22 cellular contexts compared by ENCODE assay signal in genomic region chr20:36893801-36894200, GRCh38. TPM values are rescaled to one million over a fixed set of nuclear protein-coding genes. Genes with fewer than 3 reads are reported as not detected.
DNase-seq lines count a peak whose midpoint lies in the region; ATAC-seq and TF ChIP-seq lines count a peak whose summit lies in the region.
"Had no signal": no experiment of that assay in that cellular context is flagged by ENCODE, and none has a peak within 500 bp of the region (broad histone marks: within the 10 kb centered on the region; RNA-seq: fewer than 3 reads in every experiment).

No MANE protein-coding gene starts in this region.

- peaks cover 33 to 94% (median 57%) of the 10 kb centered on the region in 3 experiments for H3K36me3 ChIP-seq in naive thymus-derived CD4-positive, alpha-beta T cell (ENCODE audit: control insufficient read depth in 2 of 3, insufficient read depth in 3 of 3, low read length in 3 of 3)
- H3K36me3 ChIP-seq: SJCRH30 had no signal

- POLR2A ChIA-PET in CD4-positive, alpha-beta T cell (lab: Charles Lee), result interaction anchor here (0.7 kb wide), 1 partner anchor 27 kb away, joined by 3 read pairs; no protein-coding TSS in a partner anchor
- POLR2A ChIA-PET in T-cell (lab: Charles Lee), result interaction anchor here in 1 of 2 donors (0.6 kb wide), 1 partner anchor 16 kb away, joined by 3 read pairs; no protein-coding TSS in a partner anchor
- POLR2A ChIA-PET in naive thymus-derived CD4-positive, alpha-beta T cell (lab: Charles Lee), result interaction anchor here (0.6 to 1.5 kb wide), 5 partner anchors 8 to 198 kb away, joined by 3 to 5 read pairs (median 3); no protein-coding TSS in a partner anchor

- H3K27ac ChIP-seq in CD4-positive, alpha-beta T cell (ENCODE audit: low read depth, low read length), result no peak overlapping the region
- no peak overlapping the region for H3K27ac ChIP-seq in naive thymus-derived CD4-positive, alpha-beta T cell (ENCODE audit: low read depth, low read length)
- H3K27ac ChIP-seq: C4-2B, Peyer's patch, SJCRH30 had no signal

- H3K27me3 ChIP-seq in CD4-positive, alpha-beta T cell (ENCODE audit: control insufficient read depth, insufficient read depth, low read length), result no peaks in the 10 kb centered on the region
- no peaks in the 10 kb centered on the region for H3K27me3 ChIP-seq in naive thymus-derived CD4-positive, alpha-beta T cell (ENCODE audit: control insufficient read depth in 2 of 2, insufficient read depth in 2 of 2, low read length in 2 of 2)
- H3K27me3 ChIP-seq: MG63, Peyer's patch, SJCRH30 had no signal

- H3K4me1 Mint-ChIP-seq in activated naive CD4-positive, alpha-beta T cell treated with anti-CD3 and anti-CD28 coated beads for 36 hours (ENCODE audit: low read depth), result peaks cover 14% of the 10 kb centered on the region
- peaks cover 16% of the 10 kb centered on the region for H3K4me1 Mint-ChIP-seq in CD4-positive, alpha-beta T cell (ENCODE audit: low read depth)
- H3K4me1 Mint-ChIP-seq in T-cell, result peaks cover 6 to 29% (median 11%) of the 10 kb centered on the region in 3 donors
- peaks cover 4 to 21% (median 12%) of the 10 kb centered on the region in 7 donors for H3K4me1 Mint-ChIP-seq in naive thymus-derived CD4-positive, alpha-beta T cell

- H3K4me3 Mint-ChIP-seq in activated naive CD4-positive, alpha-beta T cell treated with anti-CD3 and anti-CD28 coated beads for 36 hours, result no peak overlapping the region
- no peak overlapping the region for H3K4me3 Mint-ChIP-seq in CD4-positive, alpha-beta T cell
- no peak overlapping the region for H3K4me3 Mint-ChIP-seq in T-cell
- H3K4me3 Mint-ChIP-seq in naive thymus-derived CD4-positive, alpha-beta T cell, result no peak overlapping the region

- peak overlapping the region; percentile 46 for H3K27ac Mint-ChIP-seq in activated naive CD4-positive, alpha-beta T cell treated with anti-CD3 and anti-CD28 coated beads for 36 hours
- peak overlapping the region; percentile 55 for H3K27ac Mint-ChIP-seq in CD4-positive, alpha-beta T cell
- peak overlapping the region; percentile 12 to 49 for H3K27ac Mint-ChIP-seq in T-cell
- H3K27ac Mint-ChIP-seq in naive thymus-derived CD4-positive, alpha-beta T cell, result peak overlapping the region in 8 of 9 donors; percentile 14 to 80 (median 43)

- CTCF ChIA-PET in activated naive CD4-positive, alpha-beta T cell treated with anti-CD3 and anti-CD28 coated beads for 36 hours (lab: Charles Lee), result interaction anchor here (0.6 to 1.7 kb wide), 2 partner anchors 120 to 349 kb away, joined by 3 to 6 read pairs; partner anchors contain the start of gene DSN1
- CTCF ChIA-PET in CD4-positive, alpha-beta T cell (lab: Charles Lee), result no interaction called here
- CTCF ChIA-PET in T-cell (lab: Charles Lee), result interaction anchor here in 1 of 2 donors (1.1 kb wide), 1 partner anchor 26 kb away, joined by 3 read pairs; no protein-coding TSS in a partner anchor
- CTCF ChIA-PET in naive thymus-derived CD4-positive, alpha-beta T cell (lab: Charles Lee), result interaction anchor here (0.6 to 0.7 kb wide), 2 partner anchors 8 to 723 kb away, joined by 3 read pairs; no protein-coding TSS in a partner anchor

- TF ChIP-seq CTCF in CD4-positive, alpha-beta T cell (IDR thresholded peaks at IDR 0.05), result no peak

- H3K27me3 Mint-ChIP-seq in activated naive CD4-positive, alpha-beta T cell treated with anti-CD3 and anti-CD28 coated beads for 36 hours (ENCODE audit: low read depth), result no peaks in the 10 kb centered on the region
- no peaks in the 10 kb centered on the region for H3K27me3 Mint-ChIP-seq in CD4-positive, alpha-beta T cell
- no peaks in the 10 kb centered on the region for H3K27me3 Mint-ChIP-seq in T-cell
- H3K27me3 Mint-ChIP-seq in naive thymus-derived CD4-positive, alpha-beta T cell, result no peaks in the 10 kb centered on the region

- no peak for DNase-seq in activated naive CD4-positive, alpha-beta T cell treated with anti-CD3 and anti-CD28 coated beads for 36 hours
- no peak for DNase-seq in activated naive CD4-positive, alpha-beta T cell treated with Interleukin-2 at 50 U/mL for 16 hours
- no peak for DNase-seq in CD4-positive, alpha-beta T cell
- DNase-seq in T-cell (no peak), posterior vena cava (ENCODE audit: low spot score) (no peak)
- no peak for DNase-seq in naive thymus-derived CD4-positive, alpha-beta T cell
- DNase-seq: EL, GF-D8, H7, Kasumi-1, MG63, NCI-H1417, NCI-H1694 treated with DMSO at 0.1 percent for 48 hours, NCI-H2081 treated with DMSO at 0.1 percent for 48 hours, NCI-H2171 treated with DMSO at 0.1 percent for 48 hours, NCI-H524 treated with DMSO at 0.1 percent for 48 hours, NCI-H82, Peyer's patch, SJCRH30 had no signal

- H3K9me3 Mint-ChIP-seq in activated naive CD4-positive, alpha-beta T cell treated with anti-CD3 and anti-CD28 coated beads for 36 hours, result no peaks in the 10 kb centered on the region
- no peaks in the 10 kb centered on the region for H3K9me3 Mint-ChIP-seq in CD4-positive, alpha-beta T cell
- no peaks in the 10 kb centered on the region for H3K9me3 Mint-ChIP-seq in T-cell
- peaks cover 0 to 2% (median 0%) of the 10 kb centered on the region in 11 donors for H3K9me3 Mint-ChIP-seq in naive thymus-derived CD4-positive, alpha-beta T cell

- no peaks in the 10 kb centered on the region for H3K9me3 ChIP-seq in CD4-positive, alpha-beta T cell (ENCODE audit: control insufficient read depth, low read length)
- H3K9me3 ChIP-seq in naive thymus-derived CD4-positive, alpha-beta T cell (ENCODE audit: control insufficient read depth in 2 of 3, low read length in 3 of 3), result no peaks in the 10 kb centered on the region
- H3K9me3 ChIP-seq: MG63, Peyer's patch, SJCRH30 had no signal

- peaks cover 13% of the 10 kb centered on the region for H3K36me3 Mint-ChIP-seq in activated naive CD4-positive, alpha-beta T cell treated with anti-CD3 and anti-CD28 coated beads for 36 hours (ENCODE audit: low read depth)
- H3K36me3 Mint-ChIP-seq in CD4-positive, alpha-beta T cell (ENCODE audit: low read depth), result peaks cover 97% of the 10 kb centered on the region
- H3K36me3 Mint-ChIP-seq in T-cell, result peaks cover 66% of the 10 kb centered on the region
- peaks cover 12 to 67% (median 48%) of the 10 kb centered on the region in 5 donors for H3K36me3 Mint-ChIP-seq in naive thymus-derived CD4-positive, alpha-beta T cell

- no peaks in the 10 kb centered on the region for H3K4me1 ChIP-seq in naive thymus-derived CD4-positive, alpha-beta T cell (ENCODE audit: control insufficient read depth in 2 of 2, insufficient read depth in 2 of 2, low read length in 2 of 2)
- H3K4me1 ChIP-seq: Peyer's patch, SJCRH30 had no signal

- no peak overlapping the region for H3K4me3 ChIP-seq in naive thymus-derived CD4-positive, alpha-beta T cell (ENCODE audit: low read length)
- H3K4me3 ChIP-seq: MG63, Peyer's patch, SJCRH30 had no signal

- intact Hi-C loops in activated naive CD4-positive, alpha-beta T cell treated with anti-CD3 and anti-CD28 coated beads for 36 hours (cut with micrococcal nuclease), result no loop called here
- intact Hi-C loops in CD4-positive, alpha-beta T cell (cut with DNase I, micrococcal nuclease), result loop anchor here in 1 of 2 experiments (2.0 to 10.0 kb wide), 2 partner anchors 27 to 1169 kb away; no protein-coding TSS in a partner anchor
- intact Hi-C loops in naive thymus-derived CD4-positive, alpha-beta T cell (cut with micrococcal nuclease), result no loop called here
- intact Hi-C loops in posterior vena cava (cut with DNase I), result no loop called here

- ATAC-seq in CD4-positive, alpha-beta T cell (ENCODE audit: poor library complexity), result no peak
- no peak for ATAC-seq in T-cell (replicated peaks in 1 of 4)
- ATAC-seq in naive thymus-derived CD4-positive, alpha-beta T cell, result no peak
- no peak for ATAC-seq in GM19023 (IDR thresholded peaks at IDR 0.05; ENCODE audit: unreplicated experiment)

RNA-seq across cellular contexts. Expression of gene TLDC2, which starts 17.9 kb away (rescaled TPM):
- total RNA-seq in activated naive CD4-positive, alpha-beta T cell treated with anti-CD3 and anti-CD28 coated beads for 36 hours, result not detected
- total RNA-seq in CD4-positive, alpha-beta T cell, result not detected
- under 1 TPM in 1 of 5 donors, not detected in 4; 0.33 TPM for total RNA-seq in T-cell
- under 1 TPM in 2 of 5 experiments, not detected in 3; 0.42 to 0.49 TPM for total RNA-seq in naive thymus-derived CD4-positive, alpha-beta T cell
- under 1 TPM; 0.37 to 0.38 TPM for polyA plus RNA-seq in naive thymus-derived CD4-positive, alpha-beta T cell
- total RNA-seq in posterior vena cava, result under 1 TPM in 1 of 2 donors, not detected in 1; 0.37 TPM
- total RNA-seq: OCI-LY7 had no signal

RNA-seq across cellular contexts. Expression of gene SAMHD1, which starts 57.7 kb away (rescaled TPM):
- 10 to 100 TPM; 29.9 to 33.5 TPM for total RNA-seq in activated naive CD4-positive, alpha-beta T cell treated with anti-CD3 and anti-CD28 coated beads for 36 hours
- 100 to 1,000 TPM; 232 to 239 TPM for total RNA-seq in CD4-positive, alpha-beta T cell
- 100 to 1,000 TPM; 218 to 437 (median 244) TPM for total RNA-seq in T-cell
- 100 to 1,000 TPM; 271 to 393 (median 338) TPM for total RNA-seq in naive thymus-derived CD4-positive, alpha-beta T cell
- polyA plus RNA-seq in naive thymus-derived CD4-positive, alpha-beta T cell, result 100 to 1,000 TPM; 231 to 258 TPM
- 100 to 1,000 TPM; 250 to 419 TPM for total RNA-seq in posterior vena cava

Comparison
In these comparisons a context has a peak if more than half of its experiments do, and no peak if none do; other contexts are left out.
1. RNA of gene SAMHD1, which starts 57.7 kb away (total RNA-seq): 250 to 419 TPM in posterior vena cava, 271 to 393 TPM in naive thymus-derived CD4-positive, alpha-beta T cell, 218 to 437 TPM in T-cell and 232 to 239 TPM in CD4-positive, alpha-beta T cell; 29.9 to 33.5 TPM in activated naive CD4-positive, alpha-beta T cell treated with anti-CD3 and anti-CD28 coated beads for 36 hours; every median in the first group is over 4 times any median in the second.
2. Peak in every context shown above with its lines, with median percentiles within 50 percentile points of each other: H3K27ac Mint-ChIP-seq.